17 cellular contexts compared by ENCODE assay signal in genomic region chr17:48621410-48622387, GRCh38. TPM values are rescaled to one million over a fixed set of nuclear protein-coding genes. Genes with fewer than 3 reads are reported as not detected.
"Had no signal": no experiment of that assay in that cellular context is flagged by ENCODE, and none has a peak within 500 bp of the region (broad histone marks: within the 10 kb centered on the region; RNA-seq: fewer than 3 reads in every experiment).

No MANE protein-coding gene starts in this region.

- H3K27ac Mint-ChIP-seq: activated CD8-positive, alpha-beta memory T cell treated with anti-CD3 and anti-CD28 coated beads, Interleukin-2, amount 10 ng/mL, durations not matched to agents 7 days and 5 days; activated naive CD8-positive, alpha-beta T cell; memory B cell had no signal

- H3K36me3 Mint-ChIP-seq: activated naive CD8-positive, alpha-beta T cell; memory B cell had no signal

- H3K4me3 Mint-ChIP-seq: activated CD8-positive, alpha-beta memory T cell treated with anti-CD3 and anti-CD28 coated beads, Interleukin-2, amount 10 ng/mL, durations not matched to agents 7 days and 5 days; activated naive CD8-positive, alpha-beta T cell; activated T-cell treated with anti-CD3 and anti-CD28 coated beads, Interleukin-2, amount 50 U/mL, for 4 hours; memory B cell had no signal

- H3K9me3 Mint-ChIP-seq: activated T-cell treated with anti-CD3 and anti-CD28 coated beads, Interleukin-2, amount 50 U/mL, for 4 hours; memory B cell had no signal

- DNase-seq: activated CD4-positive, alpha-beta T cell treated with anti-CD3 and anti-CD28 coated beads, Interleukin-2, amount 50 U/mL, for 48 hours; activated CD4-positive, CD25-positive, alpha-beta regulatory T cell treated with anti-CD3 and anti-CD28 coated beads, Interleukin-2, amount 50 U/mL, for 72 hours; activated CD8-positive, alpha-beta memory T cell treated with anti-CD3 and anti-CD28 coated beads, Interleukin-2, amount 10 ng/mL, durations not matched to agents 7 days and 5 days; activated gamma-delta T cell; activated T-cell treated with anti-CD3 and anti-CD28 coated beads, Interleukin-2, amount 50 U/mL, for 4 hours; amygdala; dorsolateral prefrontal cortex; esophagus squamous epithelium; foreskin fibroblast; left ventricle myocardium inferior; retina; SW 1271 had no signal

- ATAC-seq: activated CD8-positive, alpha-beta memory T cell treated with anti-CD3 and anti-CD28 coated beads, Interleukin-2, amount 10 ng/mL, durations not matched to agents 7 days and 5 days; activated T-cell treated with anti-CD3 and anti-CD28 coated beads, Interleukin-2, amount 50 U/mL, for 4 hours had no signal

- H3K4me3 ChIP-seq: breast epithelium, dorsolateral prefrontal cortex, esophagus squamous epithelium, left ventricle myocardium inferior, skin epidermis had no signal

- H3K27ac ChIP-seq: breast epithelium, dorsolateral prefrontal cortex, esophagus squamous epithelium, left ventricle myocardium inferior, skin epidermis had no signal

- H3K9me3 ChIP-seq: breast epithelium, esophagus squamous epithelium, left ventricle myocardium inferior had no signal

- H3K36me3 ChIP-seq: breast epithelium, esophagus squamous epithelium, left ventricle myocardium inferior had no signal

RNA-seq across cellular contexts. Expression of gene HOXB9, which starts 4.5 kb away (rescaled TPM):
- total RNA-seq: dorsolateral prefrontal cortex, esophagus squamous epithelium, left ventricle myocardium inferior had no signal

RNA-seq across cellular contexts. Expression of gene HOXB8, which starts 6.6 kb away (rescaled TPM):
- total RNA-seq: cerebellum, dorsolateral prefrontal cortex, esophagus squamous epithelium, left ventricle myocardium inferior had no signal

RNA-seq across cellular contexts. Expression of gene HOXB7, which starts 10.9 kb away (rescaled TPM):
- total RNA-seq: cerebellum had no signal

RNA-seq across cellular contexts. Expression of gene HOXB6, which starts 16.9 kb away (rescaled TPM):
- total RNA-seq: cerebellum had no signal

RNA-seq across cellular contexts. Expression of gene HOXB5, which starts 28.1 kb away (rescaled TPM):
- total RNA-seq: cerebellum, esophagus squamous epithelium, left ventricle myocardium inferior had no signal
